Comparison of ENCODE assay signal across 20 cellular contexts in genomic region chr4:102268355-102268754, GRCh38.
"Had no signal": no experiment of that assay in that cellular context is flagged by ENCODE, and none has a peak within 500 bp of the region (broad histone marks: within the 10 kb centered on the region; RNA-seq: fewer than 3 reads in every experiment).

No MANE protein-coding gene starts in this region.

- H3K27me3 ChIP-seq: esophagus muscularis mucosa, gastroesophageal sphincter, neutrophil, right atrium auricular region, sigmoid colon, stomach, transverse colon had no signal

- H3K4me3 ChIP-seq: coronary artery, esophagus muscularis mucosa, gastroesophageal sphincter, right atrium auricular region, sigmoid colon, stomach, thoracic aorta, transverse colon had no signal

- DNase-seq: effector CD4-positive, alpha-beta T cell; endodermal cell; glutamatergic neuron; immature natural killer cell; kidney; naive thymus-derived CD4-positive, alpha-beta T cell; nephron progenitor cell; sigmoid colon; small intestine; stimulated activated CD4-positive, alpha-beta T cell treated with anti-CD3 and anti-CD28 coated beads, Interleukin-12 subunit alpha, Interleukin-12 subunit beta, amount 100 ng/mL, for 4 hours; stimulated activated naive CD4-positive, alpha-beta T cell; stomach; substantia nigra; transverse colon had no signal

- H3K4me1 ChIP-seq: esophagus muscularis mucosa, gastroesophageal sphincter, right atrium auricular region, sigmoid colon, stomach, transverse colon had no signal

- H3K36me3 ChIP-seq: neutrophil, right atrium auricular region, sigmoid colon, stomach, thoracic aorta had no signal

- H3K9me3 ChIP-seq: esophagus muscularis mucosa, gastroesophageal sphincter, neutrophil, right atrium auricular region, sigmoid colon, stomach, thoracic aorta, transverse colon had no signal

- H3K27ac ChIP-seq: coronary artery, esophagus muscularis mucosa, gastroesophageal sphincter, neutrophil, right atrium auricular region, sigmoid colon, stomach, thoracic aorta, transverse colon had no signal
